In the genomic region with DNA sequence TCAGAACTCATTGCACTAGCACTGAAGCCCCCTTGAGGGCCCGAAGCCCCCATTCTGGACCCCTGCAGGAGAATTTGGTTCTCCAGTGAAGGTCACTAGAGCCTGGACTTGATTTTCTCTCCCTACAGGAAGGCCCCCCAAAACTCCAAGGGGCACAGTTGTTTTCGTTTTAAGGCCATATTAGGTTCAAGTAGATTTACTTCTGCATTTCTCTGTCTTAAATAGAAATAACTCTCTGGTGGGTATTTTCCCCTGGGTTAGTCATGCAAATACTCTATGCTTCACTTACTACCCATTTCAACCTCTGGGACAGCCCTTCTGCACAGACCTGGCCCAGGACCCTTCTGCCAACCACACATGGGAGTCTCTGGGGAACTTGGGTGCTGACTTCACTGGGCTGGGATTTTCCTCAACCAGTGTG, we compare ENCODE assay signal across 9 cellular contexts. TPM values are rescaled to one million over a fixed set of nuclear protein-coding genes. Genes with fewer than 3 reads are reported as not detected.
DNase-seq lines count a peak whose midpoint lies in the region; ATAC-seq, FAIRE-seq and TF ChIP-seq lines count a peak whose summit lies in the region.
"Had no signal": no experiment of that assay in that cellular context is flagged by ENCODE, and none has a peak within 500 bp of the region (broad histone marks: within the 10 kb centered on the region; RNA-seq: fewer than 3 reads in every experiment).

No MANE protein-coding gene starts in this region.

- H3K4me1 ChIP-seq in OCI-LY7 (ENCODE audit: insufficient read depth, low read length, poor library complexity, severe bottlenecking) (peaks cover 94% of the 10 kb centered on the region), iPS-20b (ENCODE audit: insufficient read depth, low read length) (peaks cover 9% of the 10 kb centered on the region; the same call in 1 of the 2 replicates), urinary bladder (ENCODE audit: insufficient read depth) (no peaks in the 10 kb centered on the region)

- peak overlapping the region; percentile 99 for H3K27ac ChIP-seq in OCI-LY7 (ENCODE audit: low read depth, low read length, poor library complexity, severe bottlenecking)
- H3K27ac ChIP-seq in iPS-20b (ENCODE audit: low read length), result no peak overlapping the region
- peak overlapping the region; percentile 74 for H3K27ac ChIP-seq in urinary bladder (ENCODE audit: low read depth)

- peak overlapping the region; percentile 93 for H3K4me2 ChIP-seq in OCI-LY7 (ENCODE audit: low read length)

- H3K36me3 ChIP-seq in OCI-LY7 (ENCODE audit: insufficient read depth, low read length) (no peaks in the 10 kb centered on the region), iPS-20b (ENCODE audit: insufficient read depth, low read depth, low read length) (no peaks in the 10 kb centered on the region), urinary bladder (ENCODE audit: insufficient read depth) (no peaks in the 10 kb centered on the region)

- no peaks in the 10 kb centered on the region for H4K20me1 ChIP-seq in OCI-LY7 (ENCODE audit: insufficient read depth, low read length)

- POLR2A ChIA-PET in OCI-LY7 (lab: Charles Lee), result no interaction called here

- 79% methylated on average over 2 of the region's 2 CpGs for WGBS in urinary bladder

- peaks cover 38% of the 10 kb centered on the region for H3K4me1 Mint-ChIP-seq in activated naive CD4-positive, alpha-beta T cell treated with anti-CD3 and anti-CD28 coated beads for 36 hours (ENCODE audit: low read depth)

- CTCF ChIA-PET in activated naive CD4-positive, alpha-beta T cell treated with anti-CD3 and anti-CD28 coated beads for 36 hours (lab: Charles Lee), result interaction anchor here (0.8 kb wide), 1 partner anchor 18 kb away, joined by 3 read pairs; no protein-coding TSS in a partner anchor
- CTCF ChIA-PET in OCI-LY7 (lab: Charles Lee; ENCODE audit: unreplicated experiment), result no interaction called here

- no TSS peak for BruUV-seq in OCI-LY7 (replicated peaks; lab: Mats Ljungman, UMichigan)

- peak; percentile 47 for ATAC-seq in HG02840 (IDR thresholded peaks at IDR 0.05; ENCODE audit: low FRiP score, unreplicated experiment)

- H3K27me3 ChIP-seq in iPS-20b (ENCODE audit: insufficient read depth, low read length), result peaks cover 11% of the 10 kb centered on the region; the same call in 1 of the 2 replicates

- no peak overlapping the region for H3K4me3 Mint-ChIP-seq in activated naive CD4-positive, alpha-beta T cell treated with anti-CD3 and anti-CD28 coated beads for 36 hours

- no peak overlapping the region for H3K9ac ChIP-seq in iPS-20b (ENCODE audit: low read depth, low read length)

- H3K9me3 ChIP-seq in OCI-LY7 (ENCODE audit: low read length), result no peaks in the 10 kb centered on the region; the same call in 1 of the 2 replicates
- H3K9me3 ChIP-seq in iPS-20b (ENCODE audit: insufficient read depth, low read depth, low read length), result no peaks in the 10 kb centered on the region

- no peaks in the 10 kb centered on the region for H3K36me3 Mint-ChIP-seq in activated naive CD4-positive, alpha-beta T cell treated with anti-CD3 and anti-CD28 coated beads for 36 hours (ENCODE audit: low read depth)

- DNase-seq in activated naive CD4-positive, alpha-beta T cell treated with anti-CD3 and anti-CD28 coated beads for 36 hours, result peak; percentile 51
- DNase-seq in activated naive CD4-positive, alpha-beta T cell treated with Interleukin-2 at 50 U/mL for 16 hours, result no peak
- peak; percentile 94 for DNase-seq in OCI-LY7 (ENCODE audit: low spot score)
- DNase-seq in NCI-H1105 (lab: John Stamatoyannopoulos, UW), result no peak
- no peak for DNase-seq in HTR-8/SVneo (ENCODE audit: insufficient read length, low spot score)

- H3K4me3 ChIP-seq in OCI-LY7 (ENCODE audit: low read depth, low read length, poor library complexity, severe bottlenecking) (peak overlapping the region; percentile 72), iPS-20b (ENCODE audit: low read length) (peak overlapping the region; percentile 66; the same call in 1 of the 2 replicates), urinary bladder (ENCODE audit: low read depth, low read length) (no peak overlapping the region)

- intact Hi-C loops in activated naive CD4-positive, alpha-beta T cell treated with anti-CD3 and anti-CD28 coated beads for 36 hours (cut with micrococcal nuclease), result loop anchor here (2.0 kb wide), 3 partner anchors 74 to 358 kb away; no protein-coding TSS in a partner anchor
- intact Hi-C loops in OCI-LY7 (cut with micrococcal nuclease; ENCODE audit: unreplicated experiment), result loop anchor here (1.0 to 10.0 kb wide), 2 partner anchors 49 to 230 kb away; a partner anchor contains a TSS

- H3K27me3 Mint-ChIP-seq in activated naive CD4-positive, alpha-beta T cell treated with anti-CD3 and anti-CD28 coated beads for 36 hours (ENCODE audit: low read depth), result no peaks in the 10 kb centered on the region

- H3K79me2 ChIP-seq in OCI-LY7 (ENCODE audit: insufficient read depth, low read depth, low read length), result peaks cover 6% of the 10 kb centered on the region; the same call in 1 of the 2 replicates

- H2AFZ ChIP-seq in OCI-LY7 (ENCODE audit: low read length), result no peak overlapping the region

- no peak for TF ChIP-seq CTCF in OCI-LY7 (conservative IDR thresholded peaks at IDR 0.05; ENCODE audit: low read length)

- peak overlapping the region; percentile 81 for H3K27ac Mint-ChIP-seq in activated naive CD4-positive, alpha-beta T cell treated with anti-CD3 and anti-CD28 coated beads for 36 hours

- H3K9me3 Mint-ChIP-seq in activated naive CD4-positive, alpha-beta T cell treated with anti-CD3 and anti-CD28 coated beads for 36 hours, result no peaks in the 10 kb centered on the region

- no peaks in the 10 kb centered on the region for H3K9me2 ChIP-seq in OCI-LY7 (ENCODE audit: insufficient read depth, low read length)

- no peak for FAIRE-seq in HTR-8/SVneo (lab: Jason Lieb, UNC)
- FAIRE-seq: G401.6 had no signal

RNA-seq across cellular contexts. Expression of a gene that starts 41.6 kb away (rescaled TPM):
- 10 to 100 TPM; 41.8 to 46.6 TPM for total RNA-seq in activated naive CD4-positive, alpha-beta T cell treated with anti-CD3 and anti-CD28 coated beads for 36 hours
- 141 and 147 TPM in 2 replicates for total RNA-seq in OCI-LY7 (2014; rRNA removed; shearing (Covaris generic))
- total RNA-seq in OCI-LY7 (2022) (216 and 237 TPM in 2 replicates), urinary bladder (95.5 TPM)
- 25.1 TPM for polyA plus RNA-seq in urinary bladder

RNA-seq across cellular contexts. Expression of a gene that starts 48.8 kb away (rescaled TPM):
- 1 to 10 TPM; 8.2 to 9.5 TPM for total RNA-seq in activated naive CD4-positive, alpha-beta T cell treated with anti-CD3 and anti-CD28 coated beads for 36 hours
- 37.5 and 44.4 TPM in 2 replicates for total RNA-seq in OCI-LY7 (2014; rRNA removed; shearing (Covaris generic))
- total RNA-seq in OCI-LY7 (2022) (91.9 and 110 TPM in 2 replicates), urinary bladder (35.3 TPM)
- 21.3 TPM for polyA plus RNA-seq in urinary bladder

Comparison
In these comparisons a context has a peak if more than half of its experiments do, and no peak if none do; other contexts are left out.
1. DNase-seq: peak in activated naive CD4-positive, alpha-beta T cell treated with anti-CD3 and anti-CD28 coated beads for 36 hours (single experiment) and OCI-LY7 (single experiment); none in activated naive CD4-positive, alpha-beta T cell treated with Interleukin-2 at 50 U/mL for 16 hours (single experiment), NCI-H1105 (single experiment) and HTR-8/SVneo (single experiment).